In the genomic region with DNA sequence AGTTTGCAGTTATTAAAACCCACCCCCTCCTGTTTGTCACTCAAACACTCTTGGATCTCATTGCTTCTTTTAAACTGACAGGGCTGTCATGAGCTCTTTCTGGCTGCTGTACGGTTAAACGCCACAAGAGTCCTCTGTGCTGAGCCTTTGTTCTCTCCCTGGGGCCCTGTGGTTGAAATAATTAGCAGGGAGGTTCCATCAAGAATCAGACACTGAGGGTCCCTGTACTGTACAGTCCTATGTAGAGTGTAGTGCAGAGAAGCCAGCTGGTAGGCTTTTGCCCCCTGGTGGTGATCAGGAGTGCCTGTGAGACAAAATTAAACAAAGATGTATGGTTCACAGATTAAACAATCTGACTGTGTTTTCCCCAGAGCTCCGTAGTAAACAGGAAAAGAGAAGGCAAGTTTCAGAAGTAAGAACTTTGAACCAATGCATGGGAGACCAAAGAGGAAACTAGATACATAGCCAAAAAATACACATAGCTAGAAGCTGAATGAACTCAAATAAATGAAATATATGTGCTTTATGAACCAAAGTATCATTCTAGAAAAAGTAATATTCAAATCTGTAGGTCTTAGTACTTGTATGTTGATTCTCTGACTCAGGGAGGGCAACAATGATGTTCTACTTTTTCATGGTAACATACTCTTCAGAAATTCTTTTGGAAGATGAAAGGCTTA, we compare ENCODE assay signal across 8 cellular contexts. TPM values are rescaled to one million over a fixed set of nuclear protein-coding genes. Genes with fewer than 3 reads are reported as not detected.
DNase-seq lines count a peak whose midpoint lies in the region; ATAC-seq and TF ChIP-seq lines count a peak whose summit lies in the region.

No MANE protein-coding gene starts in this region.

- intact Hi-C loops in CD14-positive monocyte (cut with micrococcal nuclease), result loop anchor here (1.0 to 10.0 kb wide), 3 partner anchors 123 to 287 kb away; no protein-coding TSS in a partner anchor

- TF ChIP-seq CTCF in CD14-positive monocyte (IDR thresholded peaks at IDR 0.05), result peak; percentile 94

- peaks cover 0 to 5% (median 0%) of the 10 kb centered on the region in 3 donors for H3K27me3 Mint-ChIP-seq in CD14-positive monocyte (ENCODE audit: low read depth in 3 of 3)

- peaks cover 2 to 4% of the 10 kb centered on the region in 2 donors for H3K36me3 Mint-ChIP-seq in CD14-positive monocyte

- no peak overlapping the region for H3K4me3 Mint-ChIP-seq in CD14-positive monocyte

- H3K27ac Mint-ChIP-seq in CD14-positive monocyte, result no peak overlapping the region

- ATAC-seq in GM19351 (IDR thresholded peaks at IDR 0.05; ENCODE audit: unreplicated experiment) (peak; percentile 67), HG03521 (IDR thresholded peaks at IDR 0.05; ENCODE audit: unreplicated experiment) (peak; percentile 54)

- DNase-seq in CD14-positive monocyte (ENCODE audit: low spot score), result peak; percentile 65
- DNase-seq in NCI-H524 treated with DMSO at 0.1 percent for 48 hours (lab: John Stamatoyannopoulos, UW), result peak; percentile 99
- DNase-seq in activated CD4-positive, alpha-beta T cell treated with anti-CD3 and anti-CD28 coated beads for 48 hours, result peak; percentile 72
- DNase-seq in dermis microvascular lymphatic vessel endothelial cell (ENCODE audit: low read depth in 2 of 2), result peak; percentile 76 to 91
- peak; percentile 85 to 90 for DNase-seq in lung microvascular endothelial cell (ENCODE audit: low read depth in 2 of 2)
- peak; percentile 28 to 55 (median 42) for DNase-seq in stimulated activated CD4-positive, alpha-beta T cell treated with anti-CD3 and anti-CD28 coated beads, TNF-alpha, amount 100 ng/mL, for 48 hours (ENCODE audit: low read depth in 3 of 3)

- H3K4me1 Mint-ChIP-seq in CD14-positive monocyte, result peaks cover 25% of the 10 kb centered on the region

- H3K9me3 Mint-ChIP-seq in CD14-positive monocyte, result peaks cover 0 to 3% (median 0%) of the 10 kb centered on the region in 7 donors

RNA-seq across cellular contexts. Expression of a gene that starts 1.4 kb away (rescaled TPM):
- 10 to 100 TPM; 31.9 to 54.0 TPM for polyA plus RNA-seq in CD14-positive monocyte
- total RNA-seq in dermis microvascular lymphatic vessel endothelial cell, result 12.6 and 15.3 TPM in 2 replicates
- total RNA-seq in lung microvascular endothelial cell, result 10.7 and 11.6 TPM in 2 replicates

RNA-seq across cellular contexts. Expression of a gene that starts 10.0 kb away (rescaled TPM):
- polyA plus RNA-seq in CD14-positive monocyte, result not detected
- 0.13 and 0.25 TPM in 2 replicates for total RNA-seq in dermis microvascular lymphatic vessel endothelial cell
- under 0.01 and 0.40 TPM in 2 replicates for total RNA-seq in lung microvascular endothelial cell

Comparison
In these comparisons a context has a peak if more than half of its experiments do, and no peak if none do; other contexts are left out.
1. Peak in every context shown above with its lines: DNase-seq and ATAC-seq.
2. DNase-seq: peak in every context shown above with its lines; median percentile 99 in NCI-H524 treated with DMSO at 0.1 percent for 48 hours; 88 in lung microvascular endothelial cell; 84 in dermis microvascular lymphatic vessel endothelial cell; 72 in activated CD4-positive, alpha-beta T cell treated with anti-CD3 and anti-CD28 coated beads for 48 hours; 65 in CD14-positive monocyte; 42 in stimulated activated CD4-positive, alpha-beta T cell treated with anti-CD3 and anti-CD28 coated beads, TNF-alpha, amount 100 ng/mL, for 48 hours.